ENCODE assay signal across 8 cellular contexts in the genomic region with DNA sequence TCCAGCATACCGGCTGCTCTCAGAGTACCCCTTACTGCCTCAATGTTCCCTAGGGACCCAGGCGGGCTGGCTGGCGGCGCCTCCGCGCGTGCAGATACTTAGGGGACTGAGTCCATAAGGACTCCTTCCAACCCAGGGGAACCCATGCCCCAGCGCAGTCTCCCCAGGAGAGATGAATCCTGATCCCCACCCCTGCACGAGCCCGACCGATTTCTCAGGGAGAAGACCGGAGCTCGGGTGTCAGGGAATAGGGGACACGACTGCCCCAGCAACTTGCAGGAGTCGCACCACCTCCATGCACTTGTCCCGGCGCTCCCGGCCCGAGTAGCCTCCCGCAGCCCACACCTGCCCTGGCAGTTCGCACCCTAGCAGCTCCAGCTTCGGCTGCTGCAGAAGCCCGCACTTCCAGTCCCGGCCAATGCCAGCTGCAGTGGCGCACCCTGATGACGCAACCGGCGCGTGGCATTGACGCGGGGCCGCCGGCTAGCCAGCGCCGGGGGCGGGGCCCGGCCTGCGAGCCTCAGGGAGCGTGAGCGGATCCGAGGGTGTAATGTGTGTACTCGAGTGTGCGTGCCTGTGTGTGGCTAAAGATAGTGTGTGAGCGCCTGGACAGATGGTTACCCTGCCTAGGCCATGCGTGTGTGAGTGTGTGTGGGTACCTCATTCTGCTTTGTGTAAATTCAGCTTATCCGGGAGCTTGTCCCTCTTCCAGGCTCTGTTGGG. TPM values are rescaled to one million over a fixed set of nuclear protein-coding genes. Genes with fewer than 3 reads are reported as not detected.
DNase-seq lines count a peak whose midpoint lies in the region; ATAC-seq, FAIRE-seq and TF ChIP-seq lines count a peak whose summit lies in the region.

Gene GPAM, minus strand, starts transcription at position 437 of the 723 bp plus-strand sequence. CDS start 1,981 bp downstream, outside the sequence.

- no peak within 1 kb of the TSS for H3K14ac ChIP-seq in H1 (ENCODE audit: insufficient read length)

- TF ChIP-seq EP300 in H1 (IDR thresholded peaks at IDR 0.05; ENCODE audit: borderline replicate concordance in 1 of 2, low read depth in 2 of 2, low read length in 2 of 2): peak in 1 of 2 experiments; percentile 77; a peak in 1 of 3 replicates

- H3K4me2 ChIP-seq in H1 (ENCODE audit: insufficient read depth in 1 of 2, low read depth in 2 of 2, low read length in 2 of 2): peak within 1 kb of the TSS; percentile 79 to 85

- H2AFZ ChIP-seq in H1 (ENCODE audit: low read length): peak within 1 kb of the TSS; percentile 96

- no peaks in the 10 kb centered on the region for H3K36me3 ChIP-seq in CD4-positive, alpha-beta memory T cell (ENCODE audit: insufficient read depth, low read length)
- peaks cover 0 to 14% (median 6%) of the 10 kb centered on the region in 4 experiments; a peak in 4 of 8 replicates for H3K36me3 ChIP-seq in H1 (ENCODE audit: control insufficient read depth in 2 of 4, insufficient read depth in 4 of 4, low read length in 3 of 4)

- peak within 1 kb of the TSS; percentile 100 for H3K18ac ChIP-seq in H1 (ENCODE audit: extremely low read depth, low read length)

- H3K4me1 ChIP-seq in CD4-positive, alpha-beta memory T cell (ENCODE audit: insufficient read depth, low read length): peaks cover 18% of the 10 kb centered on the region
- H3K4me1 ChIP-seq in H1 (replicated peaks in 1 of 4; ENCODE audit: control insufficient read depth in 3 of 4, insufficient read depth in 4 of 4, low read length in 3 of 4): peaks cover 0 to 7% (median 3%) of the 10 kb centered on the region in 4 experiments; a peak in 5 of 7 replicates

- H4K8ac ChIP-seq in H1 (ENCODE audit: extremely low read depth, insufficient read depth, low read length): peak within 1 kb of the TSS; percentile 96

- POLR2A ChIA-PET in CD4-positive, alpha-beta memory T cell (lab: Charles Lee; ENCODE audit: partially characterized antibody): interaction anchor here (0.9 to 2.8 kb wide), 7 partner anchors 8 to 1962 kb away, joined by 3 to 13 read pairs (median 3); partner anchors contain the start of genes ACSL5, VTI1A and ZDHHC6
- POLR2A ChIA-PET in H1 (lab: Charles Lee; ENCODE audit: partially characterized antibody): interaction anchor here (1.0 to 2.3 kb wide), 6 partner anchors 13 to 143 kb away, joined by 3 to 8 read pairs (median 4); no protein-coding TSS in a partner anchor

- FAIRE-seq in H1 (lab: Jason Lieb, UNC): no peak

- peak within 1 kb of the TSS; percentile 86 for H4K5ac ChIP-seq in H1 (ENCODE audit: insufficient read length, low read depth, low read length)

- H3K4ac ChIP-seq in H1 (replicated peaks; ENCODE audit: insufficient read length, low read depth, low read length): peak within 1 kb of the TSS; percentile 86

- no peaks in the 10 kb centered on the region for H3K79me2 ChIP-seq in H1 (ENCODE audit: control insufficient read depth in 1 of 2, insufficient read depth in 2 of 2, low read length in 2 of 2)

- peak within 1 kb of the TSS; percentile 59 for H3K27ac ChIP-seq in CD4-positive, alpha-beta memory T cell (ENCODE audit: low read depth, low read length)
- H3K27ac ChIP-seq in H1 (ENCODE audit: low read depth, low read length): peak within 1 kb of the TSS; percentile 88

- 1% methylated on average over 45 of the region's 46 CpGs; no CpG with 5 or more reads in 1 of the 2 experiments for WGBS in H1 (ENCODE audit: extremely low coverage in 1 of 2, insufficient coverage in 1 of 2, insufficient read length in 1 of 2, insufficient replicate concordance in 2 of 2, low coverage in 1 of 2, low lambda C conversion rate in 2 of 2, missing lambda C conversion rate in 1 of 2), 2 experiments

- 0 out of 4 replicates have a peak, but pooled peaks of 1 of the 3 experiments have one; percentile 2 for TF ChIP-seq CTCF in H1 (IDR thresholded peaks at IDR 0.05; ENCODE audit: control extremely low read depth in 1 of 3, insufficient read depth in 1 of 3, low read depth in 1 of 3, low read length in 3 of 3)

- H3K27me3 ChIP-seq in CD4-positive, alpha-beta memory T cell (ENCODE audit: insufficient read depth, low read length): no peaks in the 10 kb centered on the region
- no peaks in the 10 kb centered on the region for H3K27me3 ChIP-seq in H1 (replicated peaks in 1 of 4; ENCODE audit: control insufficient read depth in 3 of 4, extremely low read depth in 1 of 4, insufficient read depth in 3 of 4, low read length in 3 of 4)

- no peak within 1 kb of the TSS for H2BK20ac ChIP-seq in H1 (ENCODE audit: low read length)

- H2AK5ac ChIP-seq in H1 (ENCODE audit: low read depth, low read length): no peak within 1 kb of the TSS

- peak; percentile 96 for ATAC-seq in GM19438 (IDR thresholded peaks at IDR 0.05; ENCODE audit: low read depth, unreplicated experiment)
- ATAC-seq in HG03571 (IDR thresholded peaks at IDR 0.05; ENCODE audit: unreplicated experiment): peak; percentile 95

- H3K27ac Mint-ChIP-seq in CD4-positive, alpha-beta memory T cell: peak within 1 kb of the TSS; percentile 85 to 98 (median 97)

- peaks cover 0 to 11% (median 8%) of the 10 kb centered on the region in 8 donors for H3K9me3 Mint-ChIP-seq in CD4-positive, alpha-beta memory T cell

- peaks cover 19 to 27% of the 10 kb centered on the region in 2 donors for H3K36me3 Mint-ChIP-seq in CD4-positive, alpha-beta memory T cell

- intact Hi-C loops in CD4-positive, alpha-beta memory T cell (cut with micrococcal nuclease): loop anchor here (1.0 to 5.0 kb wide), 2 partner anchors 194 to 263 kb away; partner anchors contain the start of gene ZDHHC6

- H3K4me3 ChIP-seq in CD4-positive, alpha-beta memory T cell (ENCODE audit: low read length in 2 of 2): peak within 1 kb of the TSS; percentile 85 to 95
- H3K4me3 ChIP-seq in H1 (ENCODE audit: extremely low read depth in 1 of 4, insufficient read depth in 2 of 4, low read depth in 3 of 4, low read length in 4 of 4): peak within 1 kb of the TSS; percentile 86 to 99 (median 91)

- H3K23me2 ChIP-seq in H1 (ENCODE audit: low read depth, low read length): peaks cover 3% of the 10 kb centered on the region

- DNase-seq in CD4-positive, alpha-beta memory T cell: peak; percentile 93 to 99 (median 95)
- DNase-seq in NK-92 (lab: John Stamatoyannopoulos, UW; ENCODE audit: unreplicated experiment) (peak; percentile 67), H1 (ENCODE audit: low read depth in 1 of 2, low spot score in 2 of 2) (peak; percentile 66 to 100), mesenteric fat pad (ENCODE audit: low spot score) (peak; percentile 98)
- DNase-seq in activated CD8-positive, alpha-beta memory T cell treated with anti-CD3 and anti-CD28 coated beads for 48 hours (ENCODE audit: low read depth in 2 of 3, low spot score in 2 of 3): peak; percentile 96 to 100 (median 99)
- peak; percentile 99 for DNase-seq in stimulated activated CD8-positive, alpha-beta memory T cell treated with anti-CD3 and anti-CD28 coated beads, Interleukin-15, amount 100 ng/mL, for 1 hour (ENCODE audit: low read depth)

- peak within 1 kb of the TSS; percentile 56 to 98 (median 89) for H3K9ac ChIP-seq in H1 (replicated peaks in 1 of 4; ENCODE audit: extremely low read depth in 1 of 4, low read depth in 3 of 4, low read length in 3 of 4)

- peak within 1 kb of the TSS; percentile 83 to 98 (median 94) for H3K4me3 Mint-ChIP-seq in CD4-positive, alpha-beta memory T cell

- peak; percentile 61 to 93 for TF ChIP-seq POLR2A in H1 (IDR thresholded peaks at IDR 0.05; ENCODE audit: control extremely low read depth in 1 of 2, low read depth in 2 of 2, low read length in 2 of 2)

- H3K4me1 Mint-ChIP-seq in CD4-positive, alpha-beta memory T cell: peaks cover 17 to 43% (median 26%) of the 10 kb centered on the region in 4 donors

- H2BK120ac ChIP-seq in H1 (replicated peaks; ENCODE audit: low read depth, low read length): no peak within 1 kb of the TSS

- peak within 1 kb of the TSS; percentile 94 for H2BK5ac ChIP-seq in H1 (ENCODE audit: low read depth, low read length)

- H4K91ac ChIP-seq in H1 (replicated peaks; ENCODE audit: insufficient read length, low read length): peak within 1 kb of the TSS; percentile 75

- H2BK15ac ChIP-seq in H1 (ENCODE audit: low read length): peak within 1 kb of the TSS; percentile 89; the same call in 1 of the 2 replicates

- CTCF ChIA-PET in CD4-positive, alpha-beta memory T cell (lab: Charles Lee; ENCODE audit: partially characterized antibody): interaction anchor here (0.7 to 4.4 kb wide), 6 partner anchors 12 to 289 kb away, joined by 3 to 20 read pairs (median 4); no protein-coding TSS in a partner anchor
- CTCF ChIA-PET in H1 (lab: Charles Lee; ENCODE audit: partially characterized antibody): interaction anchor here (0.5 to 7.6 kb wide), 16 partner anchors 9 to 896 kb away, joined by 3 to 53 read pairs (median 4); no protein-coding TSS in a partner anchor

- peak within 1 kb of the TSS; percentile 94; the same call in 1 of the 2 replicates for H2BK12ac ChIP-seq in H1 (ENCODE audit: low read depth, low read length)

- H4K20me1 ChIP-seq in H1 (replicated peaks in 1 of 2; ENCODE audit: control insufficient read depth in 1 of 2, insufficient read depth in 2 of 2, low read length in 2 of 2): no peaks in the 10 kb centered on the region

- H3K27me3 Mint-ChIP-seq in CD4-positive, alpha-beta memory T cell: peaks cover 0 to 1% of the 10 kb centered on the region in 2 donors

- no peak within 1 kb of the TSS for H3K23ac ChIP-seq in H1 (ENCODE audit: insufficient read length)

- no peaks in the 10 kb centered on the region for H3K79me1 ChIP-seq in H1 (ENCODE audit: low read depth, low read length)

- TF ChIP-seq RAD21 in H1 (IDR thresholded peaks at IDR 0.05 in 1 of 2, conservative IDR thresholded peaks at IDR 0.05 in 1 of 2; ENCODE audit: low read depth in 2 of 2, low read length in 2 of 2): peak; percentile 18 to 33; a peak in 2 of 4 replicates

- no peaks in the 10 kb centered on the region for H3K9me3 ChIP-seq in CD4-positive, alpha-beta memory T cell (ENCODE audit: control insufficient read depth in 1 of 2, low read length in 2 of 2)
- H3K9me3 ChIP-seq in H1 (ENCODE audit: insufficient read depth in 2 of 2, low read depth in 1 of 2, low read length in 1 of 2): no peaks in the 10 kb centered on the region

- peak within 1 kb of the TSS; percentile 38 for H3K56ac ChIP-seq in H1 (replicated peaks; ENCODE audit: insufficient read length, low read depth, low read length)

TF ChIP-seq in H1, 55 proteins besides CTCF, POLR2A, EP300 and RAD21 (continues in another document):
- peak; percentile 20; the same call in 1 of the 2 replicates for TF ChIP-seq CHD2 (IDR thresholded peaks at IDR 0.05; ENCODE audit: low read length)

RNA-seq across cellular contexts. Expression of gene GPAM, which starts in this region (rescaled TPM):
- 1 to 10 TPM; 6.3 to 8.8 TPM for total RNA-seq in CD4-positive, alpha-beta memory T cell
- 1 to 10 TPM; 1.9 to 2.2 TPM for polyA plus RNA-seq in CD4-positive, alpha-beta memory T cell
- 15.5 and 18.5 TPM in 2 replicates for total RNA-seq in H1 (2021; fragmentation: NEBNext Ultra II Directional; extraction: Animal tissue kit (Norgen Biotek cat#: 25700))
- polyA plus RNA-seq in H1 (2011; rRNA removed): 3.4 and 5.5 TPM in 2 replicates
- 5.7 TPM for polyA plus RNA-seq in H1 (2011; cell fraction: cytosol; rRNA removed)
- polyA plus RNA-seq in H1 (2011; cell fraction: nucleus; rRNA removed): 7.4 TPM
- 5.0 to 7.6 TPM (median 6.3 TPM) in 4 replicates for polyA plus RNA-seq in H1 (2012, experiment 1 of 2)
- 0.41 TPM for polyA plus RNA-seq in H1 (2012, experiment 2 of 2)
- polyA plus RNA-seq in H1 (2013, experiment 1 of 2): 12.1 TPM
- polyA plus RNA-seq in H1 (2013, experiment 2 of 2): 11.8 TPM
- polyA minus RNA-seq in H1 (2011; rRNA and poly(A)+ RNA removed): 16.1 and 24.3 TPM in 2 replicates
- polyA minus RNA-seq in H1 (2011; cell fraction: cytosol; rRNA and poly(A)+ RNA removed): 5.5 TPM
- polyA minus RNA-seq in H1 (2011; cell fraction: nucleus; rRNA and poly(A)+ RNA removed): 25.0 TPM
- 211 TPM for total RNA-seq in mesenteric fat pad

Comparison
In these comparisons a context has a peak if more than half of its experiments do, and no peak if none do; other contexts are left out.
1. Peak in every context shown above with its lines: DNase-seq, ATAC-seq, H3K4me3 ChIP-seq and H3K27ac ChIP-seq.
2. RNA of gene GPAM (total RNA-seq): 211 TPM in mesenteric fat pad (single experiment); 15.5 to 18.5 TPM in H1 and 6.3 to 8.8 TPM in CD4-positive, alpha-beta memory T cell; every median in the first group is over 10 times any median in the second.